ENCODE assay signal across 1 cellular context in the genomic region with DNA sequence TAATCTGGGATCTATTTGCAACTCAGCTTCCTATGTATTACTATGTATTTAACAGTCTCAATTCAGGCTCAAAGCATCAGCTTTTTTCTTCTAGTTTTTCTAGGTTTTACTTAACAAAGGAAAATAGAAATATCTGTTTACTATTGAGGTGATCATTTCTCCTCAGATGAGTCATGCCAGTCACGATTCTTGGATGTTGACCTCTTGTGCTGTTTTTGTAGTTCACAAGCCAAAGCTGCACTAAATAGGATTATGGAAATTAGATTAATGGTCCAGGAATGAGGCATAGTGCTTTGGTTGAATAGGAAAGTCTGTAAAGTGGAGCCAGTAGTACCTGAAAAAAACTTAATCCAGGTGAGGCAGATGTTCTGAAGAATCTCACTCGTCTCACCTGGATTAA.
TF ChIP-seq lines count a peak whose summit lies in the region.

No MANE protein-coding gene starts in this region.

TF ChIP-seq in GM12878, 131 proteins besides CTCF, POLR2A, EP300 and RAD21 (continued from another document):
- TF ChIP-seq, protein P1, sequence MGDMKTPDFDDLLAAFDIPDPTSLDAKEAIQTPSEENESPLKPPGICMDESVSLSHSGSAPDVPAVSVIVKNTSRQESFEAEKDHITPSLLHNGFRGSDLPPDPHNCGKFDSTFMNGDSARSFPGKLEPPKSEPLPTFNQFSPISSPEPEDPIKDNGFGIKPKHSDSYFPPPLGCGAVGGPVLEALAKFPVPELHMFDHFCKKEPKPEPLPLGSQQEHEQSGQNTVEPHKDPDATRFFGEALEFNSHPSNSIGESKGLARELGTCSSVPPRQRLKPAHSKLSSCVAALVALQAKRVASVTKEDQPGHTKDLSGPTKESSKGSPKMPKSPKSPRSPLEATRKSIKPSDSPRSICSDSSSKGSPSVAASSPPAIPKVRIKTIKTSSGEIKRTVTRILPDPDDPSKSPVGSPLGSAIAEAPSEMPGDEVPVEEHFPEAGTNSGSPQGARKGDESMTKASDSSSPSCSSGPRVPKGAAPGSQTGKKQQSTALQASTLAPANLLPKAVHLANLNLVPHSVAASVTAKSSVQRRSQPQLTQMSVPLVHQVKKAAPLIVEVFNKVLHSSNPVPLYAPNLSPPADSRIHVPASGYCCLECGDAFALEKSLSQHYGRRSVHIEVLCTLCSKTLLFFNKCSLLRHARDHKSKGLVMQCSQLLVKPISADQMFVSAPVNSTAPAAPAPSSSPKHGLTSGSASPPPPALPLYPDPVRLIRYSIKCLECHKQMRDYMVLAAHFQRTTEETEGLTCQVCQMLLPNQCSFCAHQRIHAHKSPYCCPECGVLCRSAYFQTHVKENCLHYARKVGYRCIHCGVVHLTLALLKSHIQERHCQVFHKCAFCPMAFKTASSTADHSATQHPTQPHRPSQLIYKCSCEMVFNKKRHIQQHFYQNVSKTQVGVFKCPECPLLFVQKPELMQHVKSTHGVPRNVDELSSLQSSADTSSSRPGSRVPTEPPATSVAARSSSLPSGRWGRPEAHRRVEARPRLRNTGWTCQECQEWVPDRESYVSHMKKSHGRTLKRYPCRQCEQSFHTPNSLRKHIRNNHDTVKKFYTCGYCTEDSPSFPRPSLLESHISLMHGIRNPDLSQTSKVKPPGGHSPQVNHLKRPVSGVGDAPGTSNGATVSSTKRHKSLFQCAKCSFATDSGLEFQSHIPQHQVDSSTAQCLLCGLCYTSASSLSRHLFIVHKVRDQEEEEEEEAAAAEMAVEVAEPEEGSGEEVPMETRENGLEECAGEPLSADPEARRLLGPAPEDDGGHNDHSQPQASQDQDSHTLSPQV (IDR thresholded peaks at IDR 0.05): no peak
- TF ChIP-seq STAT3 (IDR thresholded peaks at IDR 0.05; ENCODE audit: low read depth, low read length): no peak
- TF ChIP-seq BRCA1 (IDR thresholded peaks at IDR 0.05; ENCODE audit: low read depth, low read length): no peak
- TF ChIP-seq MTA2 (IDR thresholded peaks at IDR 0.05; ENCODE audit: low read depth): no peak
- no peak for TF ChIP-seq SIX5 (IDR thresholded peaks at IDR 0.05; ENCODE audit: low read depth, low read length, severe bottlenecking)
- no peak for TF ChIP-seq NFYA (IDR thresholded peaks at IDR 0.05; ENCODE audit: borderline replicate concordance, low read depth, low read length)
